In the genomic region with DNA sequence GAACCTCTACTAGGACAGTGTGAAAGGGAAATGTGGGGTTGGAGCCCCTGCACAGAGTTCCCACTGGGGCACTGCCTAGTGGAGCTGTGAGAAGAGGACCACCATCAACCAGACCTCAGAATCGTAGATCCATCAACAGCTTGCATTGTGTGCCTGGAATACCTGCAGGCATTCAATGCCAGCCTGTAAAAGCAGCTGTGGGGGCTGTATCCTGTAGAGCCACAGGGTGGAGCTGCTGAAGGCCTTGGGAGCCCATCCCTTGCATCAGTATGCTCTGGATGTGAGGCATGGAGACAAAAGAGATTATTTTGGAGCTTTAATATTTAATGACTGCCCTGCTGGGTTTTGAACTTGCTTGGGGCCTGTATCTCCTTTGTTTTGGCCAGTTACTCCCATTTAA, we compare ENCODE assay signal across 2 cellular contexts.
TF ChIP-seq lines count a peak whose summit lies in the region.

No MANE protein-coding gene starts in this region.

TF ChIP-seq in GM23338, 12 proteins besides CTCF, POLR2A, EP300 and RAD21 (continued from another document and continues in another):
- TF ChIP-seq NANOG (IDR thresholded peaks at IDR 0.05; ENCODE audit: borderline replicate concordance) (no peak), STAT1 (IDR thresholded peaks at IDR 0.05; ENCODE audit: unreplicated experiment) (no peak), CREB1 (CRISPR knock-in tag; IDR thresholded peaks at IDR 0.05; ENCODE audit: low read depth) (no peak), ZNF331 (CRISPR knock-in tag; IDR thresholded peaks at IDR 0.05; ENCODE audit: low read depth) (no peak), POLR2AphosphoS5 (IDR thresholded peaks at IDR 0.05; ENCODE audit: low read depth) (no peak), JUNB (IDR thresholded peaks at IDR 0.05; ENCODE audit: unreplicated experiment) (no peak), EZH2 (IDR thresholded peaks at IDR 0.05; ENCODE audit: low read depth, unreplicated experiment) (no peak)
- TF ChIP-seq, protein P1, sequence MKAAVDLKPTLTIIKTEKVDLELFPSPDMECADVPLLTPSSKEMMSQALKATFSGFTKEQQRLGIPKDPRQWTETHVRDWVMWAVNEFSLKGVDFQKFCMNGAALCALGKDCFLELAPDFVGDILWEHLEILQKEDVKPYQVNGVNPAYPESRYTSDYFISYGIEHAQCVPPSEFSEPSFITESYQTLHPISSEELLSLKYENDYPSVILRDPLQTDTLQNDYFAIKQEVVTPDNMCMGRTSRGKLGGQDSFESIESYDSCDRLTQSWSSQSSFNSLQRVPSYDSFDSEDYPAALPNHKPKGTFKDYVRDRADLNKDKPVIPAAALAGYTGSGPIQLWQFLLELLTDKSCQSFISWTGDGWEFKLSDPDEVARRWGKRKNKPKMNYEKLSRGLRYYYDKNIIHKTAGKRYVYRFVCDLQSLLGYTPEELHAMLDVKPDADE (IDR thresholded peaks at IDR 0.05), result no peak
- TF ChIP-seq, protein P2, sequence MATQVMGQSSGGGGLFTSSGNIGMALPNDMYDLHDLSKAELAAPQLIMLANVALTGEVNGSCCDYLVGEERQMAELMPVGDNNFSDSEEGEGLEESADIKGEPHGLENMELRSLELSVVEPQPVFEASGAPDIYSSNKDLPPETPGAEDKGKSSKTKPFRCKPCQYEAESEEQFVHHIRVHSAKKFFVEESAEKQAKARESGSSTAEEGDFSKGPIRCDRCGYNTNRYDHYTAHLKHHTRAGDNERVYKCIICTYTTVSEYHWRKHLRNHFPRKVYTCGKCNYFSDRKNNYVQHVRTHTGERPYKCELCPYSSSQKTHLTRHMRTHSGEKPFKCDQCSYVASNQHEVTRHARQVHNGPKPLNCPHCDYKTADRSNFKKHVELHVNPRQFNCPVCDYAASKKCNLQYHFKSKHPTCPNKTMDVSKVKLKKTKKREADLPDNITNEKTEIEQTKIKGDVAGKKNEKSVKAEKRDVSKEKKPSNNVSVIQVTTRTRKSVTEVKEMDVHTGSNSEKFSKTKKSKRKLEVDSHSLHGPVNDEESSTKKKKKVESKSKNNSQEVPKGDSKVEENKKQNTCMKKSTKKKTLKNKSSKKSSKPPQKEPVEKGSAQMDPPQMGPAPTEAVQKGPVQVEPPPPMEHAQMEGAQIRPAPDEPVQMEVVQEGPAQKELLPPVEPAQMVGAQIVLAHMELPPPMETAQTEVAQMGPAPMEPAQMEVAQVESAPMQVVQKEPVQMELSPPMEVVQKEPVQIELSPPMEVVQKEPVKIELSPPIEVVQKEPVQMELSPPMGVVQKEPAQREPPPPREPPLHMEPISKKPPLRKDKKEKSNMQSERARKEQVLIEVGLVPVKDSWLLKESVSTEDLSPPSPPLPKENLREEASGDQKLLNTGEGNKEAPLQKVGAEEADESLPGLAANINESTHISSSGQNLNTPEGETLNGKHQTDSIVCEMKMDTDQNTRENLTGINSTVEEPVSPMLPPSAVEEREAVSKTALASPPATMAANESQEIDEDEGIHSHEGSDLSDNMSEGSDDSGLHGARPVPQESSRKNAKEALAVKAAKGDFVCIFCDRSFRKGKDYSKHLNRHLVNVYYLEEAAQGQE (IDR thresholded peaks at IDR 0.05; ENCODE audit: unreplicated experiment), result no peak
- TF ChIP-seq, protein P3, sequence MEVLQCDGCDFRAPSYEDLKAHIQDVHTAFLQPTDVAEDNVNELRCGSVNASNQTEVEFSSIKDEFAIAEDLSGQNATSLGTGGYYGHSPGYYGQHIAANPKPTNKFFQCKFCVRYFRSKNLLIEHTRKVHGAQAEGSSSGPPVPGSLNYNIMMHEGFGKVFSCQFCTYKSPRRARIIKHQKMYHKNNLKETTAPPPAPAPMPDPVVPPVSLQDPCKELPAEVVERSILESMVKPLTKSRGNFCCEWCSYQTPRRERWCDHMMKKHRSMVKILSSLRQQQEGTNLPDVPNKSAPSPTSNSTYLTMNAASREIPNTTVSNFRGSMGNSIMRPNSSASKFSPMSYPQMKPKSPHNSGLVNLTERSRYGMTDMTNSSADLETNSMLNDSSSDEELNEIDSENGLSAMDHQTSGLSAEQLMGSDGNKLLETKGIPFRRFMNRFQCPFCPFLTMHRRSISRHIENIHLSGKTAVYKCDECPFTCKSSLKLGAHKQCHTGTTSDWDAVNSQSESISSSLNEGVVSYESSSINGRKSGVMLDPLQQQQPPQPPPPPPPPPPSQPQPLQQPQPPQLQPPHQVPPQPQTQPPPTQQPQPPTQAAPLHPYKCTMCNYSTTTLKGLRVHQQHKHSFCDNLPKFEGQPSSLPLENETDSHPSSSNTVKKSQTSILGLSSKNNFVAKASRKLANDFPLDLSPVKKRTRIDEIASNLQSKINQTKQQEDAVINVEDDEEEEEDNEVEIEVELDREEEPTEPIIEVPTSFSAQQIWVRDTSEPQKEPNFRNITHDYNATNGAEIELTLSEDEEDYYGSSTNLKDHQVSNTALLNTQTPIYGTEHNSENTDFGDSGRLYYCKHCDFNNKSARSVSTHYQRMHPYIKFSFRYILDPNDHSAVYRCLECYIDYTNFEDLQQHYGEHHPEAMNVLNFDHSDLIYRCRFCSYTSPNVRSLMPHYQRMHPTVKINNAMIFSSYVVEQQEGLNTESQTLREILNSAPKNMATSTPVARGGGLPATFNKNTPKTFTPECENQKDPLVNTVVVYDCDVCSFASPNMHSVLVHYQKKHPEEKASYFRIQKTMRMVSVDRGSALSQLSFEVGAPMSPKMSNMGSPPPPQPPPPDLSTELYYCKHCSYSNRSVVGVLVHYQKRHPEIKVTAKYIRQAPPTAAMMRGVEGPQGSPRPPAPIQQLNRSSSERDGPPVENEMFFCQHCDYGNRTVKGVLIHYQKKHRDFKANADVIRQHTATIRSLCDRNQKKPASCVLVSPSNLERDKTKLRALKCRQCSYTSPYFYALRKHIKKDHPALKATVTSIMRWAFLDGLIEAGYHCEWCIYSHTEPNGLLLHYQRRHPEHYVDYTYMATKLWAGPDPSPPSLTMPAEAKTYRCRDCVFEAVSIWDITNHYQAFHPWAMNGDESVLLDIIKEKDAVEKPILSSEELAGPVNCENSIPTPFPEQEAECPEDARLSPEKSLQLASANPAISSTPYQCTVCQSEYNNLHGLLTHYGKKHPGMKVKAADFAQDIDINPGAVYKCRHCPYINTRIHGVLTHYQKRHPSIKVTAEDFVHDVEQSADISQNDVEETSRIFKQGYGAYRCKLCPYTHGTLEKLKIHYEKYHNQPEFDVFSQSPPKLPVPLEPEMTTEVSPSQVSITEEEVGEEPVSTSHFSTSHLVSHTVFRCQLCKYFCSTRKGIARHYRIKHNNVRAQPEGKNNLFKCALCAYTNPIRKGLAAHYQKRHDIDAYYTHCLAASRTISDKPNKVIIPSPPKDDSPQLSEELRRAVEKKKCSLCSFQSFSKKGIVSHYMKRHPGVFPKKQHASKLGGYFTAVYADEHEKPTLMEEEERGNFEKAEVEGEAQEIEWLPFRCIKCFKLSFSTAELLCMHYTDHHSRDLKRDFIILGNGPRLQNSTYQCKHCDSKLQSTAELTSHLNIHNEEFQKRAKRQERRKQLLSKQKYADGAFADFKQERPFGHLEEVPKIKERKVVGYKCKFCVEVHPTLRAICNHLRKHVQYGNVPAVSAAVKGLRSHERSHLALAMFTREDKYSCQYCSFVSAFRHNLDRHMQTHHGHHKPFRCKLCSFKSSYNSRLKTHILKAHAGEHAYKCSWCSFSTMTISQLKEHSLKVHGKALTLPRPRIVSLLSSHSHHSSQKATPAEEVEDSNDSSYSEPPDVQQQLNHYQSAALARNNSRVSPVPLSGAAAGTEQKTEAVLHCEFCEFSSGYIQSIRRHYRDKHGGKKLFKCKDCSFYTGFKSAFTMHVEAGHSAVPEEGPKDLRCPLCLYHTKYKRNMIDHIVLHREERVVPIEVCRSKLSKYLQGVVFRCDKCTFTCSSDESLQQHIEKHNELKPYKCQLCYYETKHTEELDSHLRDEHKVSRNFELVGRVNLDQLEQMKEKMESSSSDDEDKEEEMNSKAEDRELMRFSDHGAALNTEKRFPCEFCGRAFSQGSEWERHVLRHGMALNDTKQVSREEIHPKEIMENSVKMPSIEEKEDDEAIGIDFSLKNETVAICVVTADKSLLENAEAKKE (CRISPR knock-in tag; IDR thresholded peaks at IDR 0.05), result no peak

TF ChIP-seq in WTC11, 78 proteins besides CTCF, POLR2A, EP300 and RAD21:
- TF ChIP-seq, protein P4, sequence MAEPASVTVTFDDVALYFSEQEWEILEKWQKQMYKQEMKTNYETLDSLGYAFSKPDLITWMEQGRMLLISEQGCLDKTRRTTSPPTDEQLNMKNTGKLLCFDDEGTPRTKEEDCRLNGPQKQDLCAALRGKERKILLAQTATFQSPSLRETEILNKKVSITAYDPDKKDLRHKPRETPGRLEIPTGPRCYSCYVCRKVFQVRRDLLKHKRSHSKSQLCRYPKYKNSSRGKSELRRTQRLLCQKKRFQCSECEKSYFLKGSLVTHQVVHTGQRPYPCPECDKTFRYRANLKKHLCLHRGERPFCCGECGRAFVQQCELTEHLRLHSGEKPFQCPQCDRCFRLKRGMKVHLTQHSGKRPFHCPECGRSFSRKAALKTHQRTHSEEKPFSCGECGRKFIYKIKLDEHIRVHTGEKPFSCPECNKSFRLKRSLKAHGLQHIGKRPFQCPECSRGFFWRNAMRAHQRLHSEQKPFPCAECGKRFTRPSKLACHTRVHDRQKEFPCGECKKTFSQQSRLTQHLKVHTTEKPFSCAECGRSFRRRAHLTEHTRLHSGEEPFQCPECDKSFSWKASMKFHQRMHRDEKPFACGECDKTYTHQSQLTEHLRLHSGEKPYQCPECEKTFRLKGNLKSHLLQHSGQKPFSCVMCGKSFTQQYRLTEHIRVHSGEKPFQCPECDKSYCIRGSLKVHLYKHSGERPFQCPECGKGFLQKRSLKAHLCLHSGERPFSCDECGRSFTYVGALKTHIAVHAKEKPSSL (CRISPR knock-in tag; conservative IDR thresholded peaks at IDR 0.05), result no peak
- TF ChIP-seq ZBTB21 (CRISPR knock-in tag; IDR thresholded peaks at IDR 0.05; ENCODE audit: borderline replicate concordance) (no peak), NFATC4 (CRISPR knock-in tag; IDR thresholded peaks at IDR 0.05) (no peak)
- TF ChIP-seq, protein P5, sequence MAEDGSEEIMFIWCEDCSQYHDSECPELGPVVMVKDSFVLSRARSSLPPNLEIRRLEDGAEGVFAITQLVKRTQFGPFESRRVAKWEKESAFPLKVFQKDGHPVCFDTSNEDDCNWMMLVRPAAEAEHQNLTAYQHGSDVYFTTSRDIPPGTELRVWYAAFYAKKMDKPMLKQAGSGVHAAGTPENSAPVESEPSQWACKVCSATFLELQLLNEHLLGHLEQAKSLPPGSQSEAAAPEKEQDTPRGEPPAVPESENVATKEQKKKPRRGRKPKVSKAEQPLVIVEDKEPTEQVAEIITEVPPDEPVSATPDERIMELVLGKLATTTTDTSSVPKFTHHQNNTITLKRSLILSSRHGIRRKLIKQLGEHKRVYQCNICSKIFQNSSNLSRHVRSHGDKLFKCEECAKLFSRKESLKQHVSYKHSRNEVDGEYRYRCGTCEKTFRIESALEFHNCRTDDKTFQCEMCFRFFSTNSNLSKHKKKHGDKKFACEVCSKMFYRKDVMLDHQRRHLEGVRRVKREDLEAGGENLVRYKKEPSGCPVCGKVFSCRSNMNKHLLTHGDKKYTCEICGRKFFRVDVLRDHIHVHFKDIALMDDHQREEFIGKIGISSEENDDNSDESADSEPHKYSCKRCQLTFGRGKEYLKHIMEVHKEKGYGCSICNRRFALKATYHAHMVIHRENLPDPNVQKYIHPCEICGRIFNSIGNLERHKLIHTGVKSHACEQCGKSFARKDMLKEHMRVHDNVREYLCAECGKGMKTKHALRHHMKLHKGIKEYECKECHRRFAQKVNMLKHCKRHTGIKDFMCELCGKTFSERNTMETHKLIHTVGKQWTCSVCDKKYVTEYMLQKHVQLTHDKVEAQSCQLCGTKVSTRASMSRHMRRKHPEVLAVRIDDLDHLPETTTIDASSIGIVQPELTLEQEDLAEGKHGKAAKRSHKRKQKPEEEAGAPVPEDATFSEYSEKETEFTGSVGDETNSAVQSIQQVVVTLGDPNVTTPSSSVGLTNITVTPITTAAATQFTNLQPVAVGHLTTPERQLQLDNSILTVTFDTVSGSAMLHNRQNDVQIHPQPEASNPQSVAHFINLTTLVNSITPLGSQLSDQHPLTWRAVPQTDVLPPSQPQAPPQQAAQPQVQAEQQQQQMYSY (CRISPR knock-in tag; IDR thresholded peaks at IDR 0.05), result no peak
- TF ChIP-seq, protein P6, sequence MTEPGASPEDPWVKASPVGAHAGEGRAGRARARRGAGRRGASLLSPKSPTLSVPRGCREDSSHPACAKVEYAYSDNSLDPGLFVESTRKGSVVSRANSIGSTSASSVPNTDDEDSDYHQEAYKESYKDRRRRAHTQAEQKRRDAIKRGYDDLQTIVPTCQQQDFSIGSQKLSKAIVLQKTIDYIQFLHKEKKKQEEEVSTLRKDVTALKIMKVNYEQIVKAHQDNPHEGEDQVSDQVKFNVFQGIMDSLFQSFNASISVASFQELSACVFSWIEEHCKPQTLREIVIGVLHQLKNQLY (CRISPR knock-in tag; IDR thresholded peaks at IDR 0.05), result no peak
